ENCODE assay signal across 8 cellular contexts in genomic region chr3:169661567-169662214, GRCh38. TPM values are rescaled to one million over a fixed set of nuclear protein-coding genes. Genes with fewer than 3 reads are reported as not detected.
DNase-seq lines count a peak whose midpoint lies in the region; ATAC-seq and TF ChIP-seq lines count a peak whose summit lies in the region.

No MANE protein-coding gene starts in this region.

- H3K4me3 ChIP-seq in GM23248 (peak overlapping the region; percentile 64), left ventricle myocardium inferior (peak overlapping the region; percentile 85)

- H3K36me3 ChIP-seq in GM23248 (ENCODE audit: low read depth), result no peaks in the 10 kb centered on the region
- no peaks in the 10 kb centered on the region for H3K36me3 ChIP-seq in left ventricle myocardium inferior

- H3K27me3 ChIP-seq in GM23248 (replicated peaks; ENCODE audit: insufficient read depth) (peaks cover 89% of the 10 kb centered on the region), left ventricle myocardium inferior (ENCODE audit: low read depth) (peaks cover 94% of the 10 kb centered on the region)

- 2 to 4% methylated on average over 37 to 44 of the region's 44 CpGs for WGBS in GM23248 (ENCODE audit: low coverage in 1 of 2, low lambda C conversion rate in 2 of 2, missing lambda C conversion rate in 2 of 2), 2 experiments

- DNase-seq in GM03348 (ENCODE audit: low spot score) (peak; percentile 60), GM23248 (peak; percentile 63), NCI-H1105 (lab: John Stamatoyannopoulos, UW) (peak; percentile 49), left ventricle myocardium inferior (peak; percentile 41), retina (peak; percentile 86), nucleus accumbens (lab: John Stamatoyannopoulos, UW) (no peak)
- peak in 1 of 2 donors; percentile 28 for DNase-seq in activated naive CD4-positive, alpha-beta T cell treated with anti-CD3 and anti-CD28 coated beads, Interleukin-2, amount 50 U/mL, for 72 hours (ENCODE audit: low spot score in 2 of 2)

- H3K27ac Mint-ChIP-seq in activated naive CD4-positive, alpha-beta T cell treated with anti-CD3 and anti-CD28 coated beads, Interleukin-2, amount 50 U/mL, for 72 hours, result no peak overlapping the region

- peak overlapping the region; percentile 73 for H3K4me2 ChIP-seq in GM23248 (ENCODE audit: unreplicated experiment)

- H3K4me1 ChIP-seq in GM23248 (ENCODE audit: insufficient read depth) (no peaks in the 10 kb centered on the region), left ventricle myocardium inferior (peaks cover 76% of the 10 kb centered on the region)

- H3F3A ChIP-seq in GM23248 (ENCODE audit: insufficient read depth), result no peaks in the 10 kb centered on the region

- no peaks in the 10 kb centered on the region for H3K79me2 ChIP-seq in GM23248 (ENCODE audit: insufficient read depth)

- H3K9ac ChIP-seq in GM23248, result no peak overlapping the region

- peaks cover 6 to 42% of the 10 kb centered on the region in 2 donors for H3K36me3 Mint-ChIP-seq in activated naive CD4-positive, alpha-beta T cell treated with anti-CD3 and anti-CD28 coated beads, Interleukin-2, amount 50 U/mL, for 72 hours

- peaks cover 0 to under 1% of the 10 kb centered on the region in 2 donors for H3K9me3 Mint-ChIP-seq in activated naive CD4-positive, alpha-beta T cell treated with anti-CD3 and anti-CD28 coated beads, Interleukin-2, amount 50 U/mL, for 72 hours

- TF ChIP-seq CTCF in left ventricle myocardium inferior (IDR thresholded peaks at IDR 0.05; ENCODE audit: borderline replicate concordance), result no peak

- intact Hi-C loops in left ventricle myocardium inferior (cut with micrococcal nuclease), result loop anchor here (10.0 kb wide), 1 partner anchor 617 kb away; no protein-coding TSS in a partner anchor

- no peaks in the 10 kb centered on the region for H3K9me3 ChIP-seq in GM23248 (ENCODE audit: low read depth)
- no peaks in the 10 kb centered on the region for H3K9me3 ChIP-seq in left ventricle myocardium inferior (replicated peaks)

- in situ Hi-C loops in GM23248 (cut with MboI), result no loop called here

- H4K20me1 ChIP-seq in GM23248 (ENCODE audit: insufficient read depth), result no peaks in the 10 kb centered on the region

- H3K9me2 ChIP-seq in GM23248 (ENCODE audit: insufficient read depth), result no peaks in the 10 kb centered on the region

- peak overlapping the region; percentile 67 for H2AFZ ChIP-seq in GM23248

- ATAC-seq in activated naive CD4-positive, alpha-beta T cell treated with anti-CD3 and anti-CD28 coated beads, Interleukin-2, amount 50 U/mL, for 72 hours, result peak; percentile 40 to 43
- ATAC-seq in HG03378 (IDR thresholded peaks at IDR 0.05; ENCODE audit: unreplicated experiment), result no peak

- no peak overlapping the region for H3K27ac ChIP-seq in GM23248
- peak overlapping the region; percentile 95 for H3K27ac ChIP-seq in left ventricle myocardium inferior (replicated peaks)

RNA-seq across cellular contexts. Expression of gene MECOM, which starts 1.8 kb away (rescaled TPM):
- 1.8 and 3.5 TPM in 2 replicates for total RNA-seq in GM23248 (2014; rRNA removed; shearing (Covaris generic))
- 1.3 and 2.3 TPM in 2 replicates for polyA plus RNA-seq in GM23248 (2016; fragmentation: Nextera tagmentation; extraction: Ambion mirVana)
- total RNA-seq in activated naive CD4-positive, alpha-beta T cell treated with anti-CD3 and anti-CD28 coated beads, Interleukin-2, amount 50 U/mL, for 72 hours, result not detected
- 18.1 TPM for total RNA-seq in left ventricle myocardium inferior

Comparison
In these comparisons a context has a peak if more than half of its experiments do, and no peak if none do; other contexts are left out.
1. DNase-seq: peak in GM03348 (single experiment), GM23248 (single experiment), NCI-H1105 (single experiment), left ventricle myocardium inferior (single experiment) and retina (single experiment); none in nucleus accumbens (0 of 56).